18 cellular contexts compared by ENCODE assay signal in genomic region chr16:10880609-10881452, GRCh38. TPM values are rescaled to one million over a fixed set of nuclear protein-coding genes. Genes with fewer than 3 reads are reported as not detected.
DNase-seq lines count a peak whose midpoint lies in the region; ATAC-seq and TF ChIP-seq lines count a peak whose summit lies in the region.
"Had no signal": no experiment of that assay in that cellular context is flagged by ENCODE, and none has a peak within 500 bp of the region (broad histone marks: within the 10 kb centered on the region; RNA-seq: fewer than 3 reads in every experiment).

No MANE protein-coding gene starts in this region.

- POLR2A ChIA-PET in activated B cell treated with CpG ODN at 0.5 μM for 24 hours (lab: Charles Lee) = interaction anchor here (0.5 to 4.4 kb wide), 15 partner anchors 11 to 1790 kb away, joined by 3 to 65 read pairs (median 5); partner anchors contain the start of genes HAPSTR1 and NUBP1

- peak overlapping the region; percentile 91 for H3K4me3 ChIP-seq in CD4-positive, CD25-positive, alpha-beta regulatory T cell (ENCODE audit: low read depth, low read length)

- H3K4me1 Mint-ChIP-seq in CD4-positive, CD25-positive, alpha-beta regulatory T cell = peaks cover 10 to 68% (median 46%) of the 10 kb centered on the region in 4 donors
- peaks cover 71% of the 10 kb centered on the region for H3K4me1 Mint-ChIP-seq in activated B cell treated with CpG ODN at 0.5 μM for 24 hours
- H3K4me1 Mint-ChIP-seq in natural killer cell treated with Interleukin-12 subunit alpha and Interleukin-12 subunit beta and Interleukin-15 and Interleukin-18, amount 100 ng/mL, for 72 hours (ENCODE audit: low read depth in 2 of 2) = peaks cover 52 to 71% of the 10 kb centered on the region in 2 donors
- H3K4me1 Mint-ChIP-seq: nephron had no signal

- H3K4me3 Mint-ChIP-seq in CD4-positive, CD25-positive, alpha-beta regulatory T cell = peak overlapping the region in 3 of 4 donors; percentile 73 to 94 (median 94)
- peak overlapping the region; percentile 100 for H3K4me3 Mint-ChIP-seq in activated B cell treated with CpG ODN at 0.5 μM for 24 hours
- peak overlapping the region; percentile 68 for H3K4me3 Mint-ChIP-seq in natural killer cell treated with Interleukin-12 subunit alpha and Interleukin-12 subunit beta and Interleukin-15 and Interleukin-18, amount 100 ng/mL, for 72 hours
- H3K4me3 Mint-ChIP-seq: nephron had no signal

- no peak for DNase-seq in CD4-positive, CD25-positive, alpha-beta regulatory T cell
- no peak for DNase-seq in activated B cell treated with CpG ODN at 0.5 μM for 24 hours
- DNase-seq in natural killer cell treated with Interleukin-12 subunit alpha and Interleukin-12 subunit beta and Interleukin-15 and Interleukin-18, amount 100 ng/mL, for 72 hours (ENCODE audit: low spot score) = peak; percentile 32
- DNase-seq in central memory CD4-positive, alpha-beta T cell = no peak
- no peak for DNase-seq in NCI-H1694 treated with DMSO at 0.1 percent for 48 hours (lab: John Stamatoyannopoulos, UW)
- no peak for DNase-seq in superior temporal gyrus (ENCODE audit: extremely low spot score)
- DNase-seq: caudate nucleus; NCI-H1092; NCI-H226; retina; stimulated activated CD4-positive, alpha-beta T cell treated with anti-CD3 and anti-CD28 coated beads, Interleukin-4, amount 100 ng/mL, for 24 hours; stimulated activated naive CD4-positive, alpha-beta T cell treated with Interleukin-2 at 50 U/mL for 16 hours had no signal

- peaks cover 42% of the 10 kb centered on the region for H3K4me1 ChIP-seq in CD4-positive, CD25-positive, alpha-beta regulatory T cell (ENCODE audit: control insufficient read depth, insufficient read depth, low read length, poor library complexity, severe bottlenecking)

- no peaks in the 10 kb centered on the region for H3K27me3 Mint-ChIP-seq in CD4-positive, CD25-positive, alpha-beta regulatory T cell
- no peaks in the 10 kb centered on the region for H3K27me3 Mint-ChIP-seq in activated B cell treated with CpG ODN at 0.5 μM for 24 hours
- H3K27me3 Mint-ChIP-seq in natural killer cell treated with Interleukin-12 subunit alpha and Interleukin-12 subunit beta and Interleukin-15 and Interleukin-18, amount 100 ng/mL, for 72 hours = peaks cover 0 to 3% of the 10 kb centered on the region in 2 donors

- peak; percentile 3 for TF ChIP-seq POLR2A in GM19099 (IDR thresholded peaks at IDR 0.05; ENCODE audit: extremely low read depth, insufficient read length, low read depth)

- H3K27ac ChIP-seq in CD4-positive, CD25-positive, alpha-beta regulatory T cell (ENCODE audit: insufficient read depth, low read length, poor library complexity, severe bottlenecking) = no peak overlapping the region
- H3K27ac ChIP-seq: C4-2B had no signal

- H3K36me3 ChIP-seq in CD4-positive, CD25-positive, alpha-beta regulatory T cell (ENCODE audit: control insufficient read depth, insufficient read depth, low read length) = no peaks in the 10 kb centered on the region

- no peaks in the 10 kb centered on the region for H3K27me3 ChIP-seq in CD4-positive, CD25-positive, alpha-beta regulatory T cell (ENCODE audit: control insufficient read depth, insufficient read depth, low read length)

- intact Hi-C loops in activated B cell treated with CpG ODN at 0.5 μM for 24 hours (cut with micrococcal nuclease) = no loop called here

- no peaks in the 10 kb centered on the region for H3K9me3 Mint-ChIP-seq in CD4-positive, CD25-positive, alpha-beta regulatory T cell
- no peaks in the 10 kb centered on the region for H3K9me3 Mint-ChIP-seq in activated B cell treated with CpG ODN at 0.5 μM for 24 hours
- H3K9me3 Mint-ChIP-seq in natural killer cell treated with Interleukin-12 subunit alpha and Interleukin-12 subunit beta and Interleukin-15 and Interleukin-18, amount 100 ng/mL, for 72 hours = no peaks in the 10 kb centered on the region
- H3K9me3 Mint-ChIP-seq: activated naive CD4-positive, alpha-beta T cell treated with anti-CD3 and anti-CD28 coated beads, Interleukin-2, amount 50 U/mL, for 72 hours; nephron had no signal

- CTCF ChIA-PET in activated B cell treated with CpG ODN at 0.5 μM for 24 hours (lab: Charles Lee) = interaction anchor here (2.9 kb wide), 1 partner anchor 38 kb away, joined by 11 read pairs; no protein-coding TSS in a partner anchor

- H3K36me3 Mint-ChIP-seq in CD4-positive, CD25-positive, alpha-beta regulatory T cell = no peaks in the 10 kb centered on the region
- peaks cover 82% of the 10 kb centered on the region for H3K36me3 Mint-ChIP-seq in activated B cell treated with CpG ODN at 0.5 μM for 24 hours (ENCODE audit: low read depth)
- no peaks in the 10 kb centered on the region for H3K36me3 Mint-ChIP-seq in natural killer cell treated with Interleukin-12 subunit alpha and Interleukin-12 subunit beta and Interleukin-15 and Interleukin-18, amount 100 ng/mL, for 72 hours

- no peak for ATAC-seq in CD4-positive, CD25-positive, alpha-beta regulatory T cell (ENCODE audit: low read depth in 2 of 2)
- ATAC-seq in activated B cell treated with CpG ODN at 0.5 μM for 24 hours (ENCODE audit: low read depth) (no peak), HG02678 (IDR thresholded peaks at IDR 0.05; ENCODE audit: unreplicated experiment) (no peak)
- ATAC-seq in natural killer cell treated with Interleukin-12 subunit alpha and Interleukin-12 subunit beta and Interleukin-15 and Interleukin-18, amount 100 ng/mL, for 72 hours = no peak
- ATAC-seq: Panc1 had no signal

- no peak for TF ChIP-seq CTCF in activated B cell treated with CpG ODN at 0.5 μM for 24 hours (IDR thresholded peaks at IDR 0.05)

- no peaks in the 10 kb centered on the region for H3K9me3 ChIP-seq in CD4-positive, CD25-positive, alpha-beta regulatory T cell (ENCODE audit: control insufficient read depth in 2 of 2, low read length in 2 of 2)

- H3K27ac Mint-ChIP-seq in CD4-positive, CD25-positive, alpha-beta regulatory T cell = peak overlapping the region in 1 of 3 donors; percentile 32
- peak overlapping the region; percentile 90 for H3K27ac Mint-ChIP-seq in activated B cell treated with CpG ODN at 0.5 μM for 24 hours
- H3K27ac Mint-ChIP-seq in natural killer cell treated with Interleukin-12 subunit alpha and Interleukin-12 subunit beta and Interleukin-15 and Interleukin-18, amount 100 ng/mL, for 72 hours = peak overlapping the region in 1 of 2 donors; percentile 33
- H3K27ac Mint-ChIP-seq: activated naive CD4-positive, alpha-beta T cell treated with anti-CD3 and anti-CD28 coated beads, Interleukin-2, amount 50 U/mL, for 72 hours; nephron had no signal

RNA-seq across cellular contexts. Expression of gene CIITA, which starts 3.8 kb away (rescaled TPM):
- 35.0 TPM for total RNA-seq in CD4-positive, CD25-positive, alpha-beta regulatory T cell
- polyA plus RNA-seq in CD4-positive, CD25-positive, alpha-beta regulatory T cell = 1 to 10 TPM; 1.9 to 5.5 (median 3.0) TPM
- 332 and 401 TPM in 2 replicates for total RNA-seq in activated B cell treated with CpG ODN at 0.5 μM for 24 hours
- total RNA-seq in natural killer cell treated with Interleukin-12 subunit alpha and Interleukin-12 subunit beta and Interleukin-15 and Interleukin-18, amount 100 ng/mL, for 72 hours = 100 to 1,000 TPM in 1 of 2 donors, 10 to 100 TPM in 1; 13.3 to 104 TPM
